ENCODE assay signal across 15 cellular contexts in the genomic region with DNA sequence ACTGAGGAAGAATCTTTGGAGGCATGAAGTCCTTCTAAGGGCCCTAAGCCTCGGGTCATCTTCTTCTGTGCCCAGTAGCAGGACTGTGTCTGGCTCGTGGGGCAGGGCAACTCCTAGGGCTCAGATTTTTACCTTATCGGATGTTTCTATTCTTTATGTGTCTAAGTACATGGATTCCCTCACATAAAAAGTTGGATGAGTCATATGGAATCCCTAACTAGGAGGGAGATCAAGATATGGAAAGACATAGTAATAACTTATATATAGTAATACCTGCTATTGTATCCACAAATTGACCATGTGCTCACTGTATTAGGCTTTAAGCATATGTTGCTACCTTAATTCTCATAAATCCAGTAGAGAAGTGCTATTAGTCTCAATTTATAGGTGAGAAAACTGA.
DNase-seq lines count a peak whose midpoint lies in the region; ATAC-seq, FAIRE-seq and TF ChIP-seq lines count a peak whose summit lies in the region.
"Had no signal": no experiment of that assay in that cellular context is flagged by ENCODE, and none has a peak within 500 bp of the region (broad histone marks: within the 10 kb centered on the region; RNA-seq: fewer than 3 reads in every experiment).

No MANE protein-coding gene starts in this region.

- no peak overlapping the region for H2BK15ac ChIP-seq in mesendoderm (replicated peaks; ENCODE audit: low read depth)

- no peak for TF ChIP-seq CTCF in DND-41 (IDR thresholded peaks at IDR 0.05; ENCODE audit: borderline replicate concordance, extremely low read depth, low read length, poor library complexity, severe bottlenecking)
- TF ChIP-seq CTCF in bronchial epithelial cell (IDR thresholded peaks at IDR 0.05; ENCODE audit: insufficient read depth, low read length, severe bottlenecking), result no peak
- no peak for TF ChIP-seq CTCF in mucosa of descending colon (IDR thresholded peaks at IDR 0.05)

- H4K5ac ChIP-seq in mesendoderm (ENCODE audit: low read length), result no peak overlapping the region

- ATAC-seq in DND-41 (ENCODE audit: insufficient read depth, low read depth) (no peak), mucosa of descending colon (no peak), HG03159 (IDR thresholded peaks at IDR 0.05; ENCODE audit: unreplicated experiment) (no peak)

- H3K9ac ChIP-seq in DND-41 (ENCODE audit: low read depth, low read length) (no peak overlapping the region), mesendoderm (ENCODE audit: low read length) (no peak overlapping the region)
- H3K9ac ChIP-seq: BLaER1 treated with 17β-estradiol and CSF1 and Interleukin-3, amounts not matched to agents 10 nM and 100 nM had no signal

- H3K4me2 ChIP-seq in DND-41 (ENCODE audit: insufficient read depth, low read length), result 0 out of 2 replicates have a peak overlapping the region, but pooled peaks have one; percentile 80
- H3K4me2 ChIP-seq in mesendoderm (ENCODE audit: low read length), result no peak overlapping the region
- H3K4me2 ChIP-seq: BLaER1 treated with 17β-estradiol and CSF1 and Interleukin-3, amounts not matched to agents 10 nM and 100 nM had no signal

- H2BK120ac ChIP-seq in mesendoderm (ENCODE audit: low read depth, low read length), result no peak overlapping the region

- no peaks in the 10 kb centered on the region for H4K20me1 ChIP-seq in DND-41 (ENCODE audit: insufficient read depth, low read length)
- H4K20me1 ChIP-seq: BLaER1 treated with 17β-estradiol and CSF1 and Interleukin-3, amounts not matched to agents 10 nM and 100 nM had no signal

- H3K79me1 ChIP-seq in mesendoderm (ENCODE audit: low read length), result no peaks in the 10 kb centered on the region

- no peak overlapping the region for H3K23ac ChIP-seq in mesendoderm (ENCODE audit: low read length)

- no peaks in the 10 kb centered on the region for H3K27me3 ChIP-seq in DND-41 (ENCODE audit: insufficient read depth, low read length, poor library complexity)
- no peaks in the 10 kb centered on the region for H3K27me3 ChIP-seq in bronchial epithelial cell (ENCODE audit: control insufficient read depth, insufficient read depth, low read length)
- no peaks in the 10 kb centered on the region for H3K27me3 ChIP-seq in mesendoderm (ENCODE audit: insufficient read depth, low read length, poor library complexity)
- H3K27me3 ChIP-seq: BLaER1 treated with 17β-estradiol and CSF1 and Interleukin-3, amounts not matched to agents 10 nM and 100 nM had no signal

- WGBS in mesendoderm (ENCODE audit: extremely low coverage, insufficient coverage, low lambda C conversion rate), result no CpG with 5 or more reads among the region's 3 CpGs

- no peaks in the 10 kb centered on the region for H3K36me3 ChIP-seq in DND-41 (ENCODE audit: insufficient read depth, low read length)
- no peaks in the 10 kb centered on the region for H3K36me3 ChIP-seq in bronchial epithelial cell (ENCODE audit: control insufficient read depth, insufficient read depth, low read length)
- no peaks in the 10 kb centered on the region for H3K36me3 ChIP-seq in mesendoderm (ENCODE audit: control insufficient read depth, insufficient read depth, low read length)
- no peaks in the 10 kb centered on the region for H3K36me3 ChIP-seq in mucosa of descending colon (ENCODE audit: low read depth)
- H3K36me3 ChIP-seq: BLaER1 treated with 17β-estradiol and CSF1 and Interleukin-3, amounts not matched to agents 10 nM and 100 nM had no signal

- peak overlapping the region; percentile 43 for H3K4ac ChIP-seq in mesendoderm (ENCODE audit: low read depth, low read length)

- intact Hi-C loops in mucosa of descending colon (cut with DNase I, micrococcal nuclease), result no loop called here

- no peak overlapping the region for H3K4me3 ChIP-seq in DND-41 (ENCODE audit: low read depth in 1 of 2, low read length in 2 of 2)
- H3K4me3 ChIP-seq in bronchial epithelial cell (ENCODE audit: low read depth, low read length), result no peak overlapping the region
- H3K4me3 ChIP-seq in mesendoderm (ENCODE audit: low read length), result no peak overlapping the region
- H3K4me3 ChIP-seq in mucosa of descending colon, result no peak overlapping the region
- H3K4me3 ChIP-seq: BLaER1 treated with 17β-estradiol and CSF1 and Interleukin-3, amounts not matched to agents 10 nM and 100 nM had no signal

- H3K9me3 ChIP-seq in DND-41 (ENCODE audit: insufficient read depth, low read length, severe bottlenecking), result no peaks in the 10 kb centered on the region
- no peaks in the 10 kb centered on the region for H3K9me3 ChIP-seq in mucosa of descending colon

- no peak overlapping the region for H2AK5ac ChIP-seq in mesendoderm (ENCODE audit: low read length)

- no peak overlapping the region for H4K8ac ChIP-seq in mesendoderm (ENCODE audit: low read depth, low read length)

- H3K56ac ChIP-seq in mesendoderm (ENCODE audit: low read length), result no peak overlapping the region

- no peak overlapping the region for H2BK5ac ChIP-seq in mesendoderm (ENCODE audit: low read length)

- H3K27ac ChIP-seq in DND-41 (ENCODE audit: low read length) (peak overlapping the region; percentile 59), mesendoderm (ENCODE audit: low read depth, low read length) (no peak overlapping the region)
- H3K27ac ChIP-seq: BLaER1 treated with 17β-estradiol and CSF1 and Interleukin-3, amounts not matched to agents 10 nM and 100 nM had no signal

- DNase-seq in DND-41, result no peak
- peak; percentile 12 for DNase-seq in NCI-H226
- peak; percentile 16 for DNase-seq in bronchial epithelial cell (ENCODE audit: low read depth)
- DNase-seq in mesendoderm, result no peak
- DNase-seq in mucosa of descending colon, result no peak
- DNase-seq in globus pallidus (ENCODE audit: low spot score), result no peak
- DNase-seq: ACHN; CD4-positive, CD25-positive, alpha-beta regulatory T cell; GOT3; H9 had no signal

- H3K79me2 ChIP-seq in DND-41 (ENCODE audit: insufficient read depth, low read length) (no peaks in the 10 kb centered on the region), mesendoderm (ENCODE audit: control insufficient read depth, insufficient read depth, low read length) (no peaks in the 10 kb centered on the region)

- H2AFZ ChIP-seq in DND-41 (ENCODE audit: low read depth, low read length), result peak overlapping the region; percentile 38; the same call in 1 of the 2 replicates

- H3K18ac ChIP-seq in mesendoderm (ENCODE audit: low read length), result no peak overlapping the region

- H3K4me1 ChIP-seq in DND-41 (ENCODE audit: insufficient read depth, low read length) (peaks cover 62% of the 10 kb centered on the region), mesendoderm (ENCODE audit: control insufficient read depth, low read depth, low read length) (no peaks in the 10 kb centered on the region), mucosa of descending colon (ENCODE audit: low read depth) (no peaks in the 10 kb centered on the region)

- FAIRE-seq in bronchial epithelial cell (lab: Jason Lieb, UNC), result no peak
- FAIRE-seq: G401.6, GM12891, GM19239 had no signal

Comparison
In these comparisons a context has a peak if more than half of its experiments do, and no peak if none do; other contexts are left out.
1. DNase-seq: peak in NCI-H226 (single experiment) and bronchial epithelial cell (single experiment); none in DND-41 (single experiment), mesendoderm (single experiment), mucosa of descending colon (0 of 3) and globus pallidus (single experiment).